In the genomic region with DNA sequence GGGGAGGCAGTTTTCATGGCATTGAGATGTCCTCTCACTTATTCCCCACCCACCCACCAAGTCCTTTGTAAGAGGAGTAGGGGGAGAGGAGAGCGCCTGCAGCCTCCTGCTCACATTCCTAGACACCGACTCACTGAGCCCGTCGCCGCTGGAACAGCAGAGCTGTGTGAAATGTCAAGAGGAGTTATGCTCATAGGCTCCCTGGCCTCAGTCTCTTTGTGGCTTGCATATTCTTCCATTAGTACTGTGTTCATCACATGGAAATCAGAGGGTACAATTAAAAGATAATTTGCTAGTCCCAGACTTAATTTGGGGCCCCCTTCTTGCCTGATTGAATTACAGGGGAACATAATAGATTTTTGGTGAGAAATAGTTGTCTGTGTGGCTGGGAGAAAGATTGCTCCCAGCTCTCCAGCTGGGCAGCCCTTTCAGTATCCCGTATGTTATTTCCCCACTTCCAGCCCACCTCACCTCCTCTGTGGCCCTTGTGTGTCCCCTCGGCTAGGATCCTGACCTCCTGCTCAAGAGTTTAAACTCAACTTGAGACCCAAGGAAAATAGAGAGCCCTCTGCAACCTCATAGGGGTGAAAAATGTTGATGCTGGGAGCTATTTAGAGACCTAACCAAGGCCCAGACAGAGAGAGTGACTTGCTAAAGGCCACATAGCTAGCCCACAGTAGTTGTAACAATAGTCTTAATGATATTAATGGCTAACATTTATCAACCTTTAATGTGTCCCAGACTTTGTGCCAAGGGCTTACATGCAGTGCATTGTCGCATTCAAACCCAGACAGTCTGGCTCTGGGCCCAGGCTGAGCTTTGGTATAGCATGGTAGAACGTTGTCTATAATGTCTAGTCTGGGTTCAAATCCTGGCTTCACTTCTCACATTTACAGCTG, we compare ENCODE assay signal across 1 cellular context.
TF ChIP-seq lines count a peak whose summit lies in the region.

No MANE protein-coding gene starts in this region.

TF ChIP-seq in WTC11, 78 proteins besides CTCF, POLR2A, EP300 and RAD21 (continued from another document):
- no peak for TF ChIP-seq GABPB1 (CRISPR knock-in tag; IDR thresholded peaks at IDR 0.05)
- TF ChIP-seq NR1H2 (CRISPR knock-in tag; IDR thresholded peaks at IDR 0.05), result no peak
- no peak for TF ChIP-seq ATF6 (CRISPR knock-in tag; IDR thresholded peaks at IDR 0.05)
